11 cellular contexts compared by ENCODE assay signal in the genomic region with DNA sequence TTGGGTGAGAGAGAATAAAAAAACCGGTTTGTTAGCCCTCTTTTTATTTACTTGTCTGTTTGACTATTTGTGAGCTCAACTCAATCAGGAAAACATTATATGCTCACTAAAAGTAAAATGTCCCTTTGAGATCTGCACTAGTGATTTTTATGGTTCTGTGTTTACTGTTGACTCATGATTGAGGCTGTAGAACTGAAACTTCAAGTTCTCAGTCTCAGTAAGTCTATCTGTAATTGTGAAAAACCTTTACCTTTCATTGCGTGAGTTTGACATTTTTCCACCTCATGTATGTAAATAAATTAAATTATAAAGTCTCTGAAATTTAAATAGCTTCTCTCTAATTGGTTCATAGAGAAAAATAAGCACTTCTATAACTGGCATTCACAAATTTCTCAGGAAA. TPM values are rescaled to one million over a fixed set of nuclear protein-coding genes. Genes with fewer than 3 reads are reported as not detected.
DNase-seq lines count a peak whose midpoint lies in the region; ATAC-seq, FAIRE-seq and TF ChIP-seq lines count a peak whose summit lies in the region.
"Had no signal": no experiment of that assay in that cellular context is flagged by ENCODE, and none has a peak within 500 bp of the region (broad histone marks: within the 10 kb centered on the region; RNA-seq: fewer than 3 reads in every experiment).

No MANE protein-coding gene starts in this region.

- H2AFZ ChIP-seq in osteoblast (ENCODE audit: low read length), result no peak overlapping the region
- H2AFZ ChIP-seq in GM23248, result no peak overlapping the region

- WGBS in GM23248 (ENCODE audit: low coverage in 1 of 2, low lambda C conversion rate in 2 of 2, missing lambda C conversion rate in 2 of 2), 2 experiments, result 85 to 88% methylated on average over 2 of the region's 2 CpGs

- H3K4me3 ChIP-seq in osteoblast (ENCODE audit: insufficient read depth, low read length), result no peak overlapping the region
- H3K4me3 ChIP-seq in GM23248, result no peak overlapping the region

- H3K4me1 ChIP-seq in osteoblast (ENCODE audit: insufficient read depth, low read length) (no peaks in the 10 kb centered on the region), GM23248 (ENCODE audit: insufficient read depth) (no peaks in the 10 kb centered on the region)

- FAIRE-seq in GM19239 (lab: Jason Lieb, UNC), result peak; percentile 76

- no peak overlapping the region for H3K27ac ChIP-seq in osteoblast (ENCODE audit: low read depth, low read length)
- no peak overlapping the region for H3K27ac ChIP-seq in GM23248

- H3K9ac ChIP-seq in GM23248, result no peak overlapping the region

- H3K4me2 ChIP-seq in osteoblast (ENCODE audit: insufficient read depth, low read length) (no peak overlapping the region), GM23248 (ENCODE audit: unreplicated experiment) (no peak overlapping the region)

- H3K9me3 ChIP-seq in osteoblast (ENCODE audit: low read depth, low read length) (no peaks in the 10 kb centered on the region), GM23248 (ENCODE audit: low read depth) (no peaks in the 10 kb centered on the region)

- no peak for TF ChIP-seq CTCF in GM10266 (IDR thresholded peaks at IDR 0.05; ENCODE audit: control insufficient read depth, insufficient read depth, low read depth, missing control alignments)
- TF ChIP-seq CTCF in osteoblast (IDR thresholded peaks at IDR 0.05; ENCODE audit: extremely low read depth, low read depth, low read length), result no peak

- no peaks in the 10 kb centered on the region for H3K79me2 ChIP-seq in osteoblast (ENCODE audit: insufficient read depth, low read length)
- H3K79me2 ChIP-seq in GM23248 (ENCODE audit: insufficient read depth), result no peaks in the 10 kb centered on the region

- H3K36me3 ChIP-seq in osteoblast (ENCODE audit: insufficient read depth, low read length) (no peaks in the 10 kb centered on the region), GM23248 (ENCODE audit: low read depth) (no peaks in the 10 kb centered on the region)

- no peaks in the 10 kb centered on the region for H3F3A ChIP-seq in GM23248 (ENCODE audit: insufficient read depth)

- H3K9me2 ChIP-seq in GM23248 (ENCODE audit: insufficient read depth), result no peaks in the 10 kb centered on the region

- peak; percentile 100 for ATAC-seq in HG02642 (IDR thresholded peaks at IDR 0.05; ENCODE audit: poor library complexity, unreplicated experiment)
- ATAC-seq in HG03439 (IDR thresholded peaks at IDR 0.05; ENCODE audit: unreplicated experiment), result peak; percentile 99

- in situ Hi-C loops in GM23248 (cut with MboI), result no loop called here

- H3K27me3 ChIP-seq in osteoblast (ENCODE audit: insufficient read depth, low read length) (peaks cover under 1% of the 10 kb centered on the region), GM23248 (replicated peaks; ENCODE audit: insufficient read depth) (no peaks in the 10 kb centered on the region)

- H4K20me1 ChIP-seq in osteoblast (ENCODE audit: insufficient read depth, low read length) (no peaks in the 10 kb centered on the region), GM23248 (ENCODE audit: insufficient read depth) (no peaks in the 10 kb centered on the region)

- DNase-seq in GM10266 (ENCODE audit: extremely low spot score) (peak; percentile 31), GM19239 (ENCODE audit: insufficient read length, low spot score) (peak; percentile 9), osteoblast (ENCODE audit: insufficient read length, low spot score, missing footprints) (no peak), GM23248 (no peak), NCI-H526 (lab: John Stamatoyannopoulos, UW) (no peak), MV-4-11 (lab: John Stamatoyannopoulos, UW) (no peak)
- DNase-seq: activated CD4-positive, CD25-positive, alpha-beta regulatory T cell; mammary epithelial cell; NCI-H1436 had no signal

RNA-seq across cellular contexts. Expression of a gene that starts 17.0 kb away (rescaled TPM):
- 19.4 and 20.6 TPM in 2 replicates for total RNA-seq in osteoblast
- total RNA-seq in GM23248 (2014; rRNA removed; shearing (Covaris generic)), result 11.1 and 12.3 TPM in 2 replicates
- 5.9 and 6.0 TPM in 2 replicates for polyA plus RNA-seq in GM23248 (2016; fragmentation: Nextera tagmentation; extraction: Ambion mirVana)

Comparison
In these comparisons a context has a peak if more than half of its experiments do, and no peak if none do; other contexts are left out.
1. DNase-seq: peak in GM10266 (single experiment) and GM19239 (single experiment); none in osteoblast (single experiment), GM23248 (single experiment), NCI-H526 (0 of 2) and MV-4-11 (single experiment).